In the genomic region with DNA sequence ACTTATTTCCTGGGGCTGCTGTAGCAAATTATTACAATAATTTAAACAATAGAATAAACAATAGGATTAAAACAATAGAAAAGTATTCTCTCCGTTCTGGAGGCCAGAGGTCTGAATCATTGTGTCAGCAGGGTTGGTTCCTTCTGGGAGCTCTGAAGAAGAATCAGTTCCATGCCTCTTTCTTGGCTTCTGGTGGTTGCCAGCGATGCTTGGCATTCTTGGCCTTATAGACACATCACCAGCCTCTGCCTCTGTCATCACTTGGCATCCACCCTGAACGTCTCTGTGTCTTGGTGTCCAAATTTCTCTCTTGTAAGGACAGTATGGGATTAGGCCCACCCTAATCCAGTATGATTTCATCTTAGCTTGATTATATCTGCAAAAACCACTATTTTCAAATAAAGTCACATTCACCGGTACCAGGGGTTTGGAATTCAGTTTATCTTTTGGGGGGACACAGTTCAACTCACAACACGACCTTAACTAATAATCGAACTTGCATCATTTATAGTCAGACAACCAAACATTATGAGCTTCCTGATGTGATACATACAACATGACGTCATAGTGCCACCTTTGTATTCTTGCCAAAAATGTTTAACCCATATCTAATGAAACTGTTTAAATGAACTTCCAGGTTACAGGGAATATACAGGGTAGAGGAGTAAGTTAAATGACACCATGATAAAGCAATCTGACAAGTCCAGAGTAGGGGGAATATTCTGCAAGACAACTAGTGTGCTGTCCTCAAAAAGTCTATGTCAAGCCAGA, we compare ENCODE assay signal across 2 cellular contexts.
TF ChIP-seq lines count a peak whose summit lies in the region.

No MANE protein-coding gene starts in this region.

TF ChIP-seq in IMR-90, 13 proteins besides CTCF, POLR2A, EP300 and RAD21:
- TF ChIP-seq CHD1 (IDR thresholded peaks at IDR 0.05; ENCODE audit: low read depth, low read length) (no peak), CEBPB (IDR thresholded peaks at IDR 0.05; ENCODE audit: low read depth, low read length) (peak; percentile 28; the same call in 1 of the 2 replicates), MAZ (IDR thresholded peaks at IDR 0.05; ENCODE audit: borderline replicate concordance, low read depth, low read length) (no peak)

TF ChIP-seq in GM12878, 131 proteins besides CTCF, POLR2A, EP300 and RAD21:
- TF ChIP-seq ESRRA (IDR thresholded peaks at IDR 0.05; ENCODE audit: low read length) (no peak), ZBED1 (IDR thresholded peaks at IDR 0.05; ENCODE audit: borderline replicate concordance) (no peak), ZNF274 (IDR thresholded peaks at IDR 0.05; ENCODE audit: insufficient read depth, insufficient read length) (no peak), STAT1 (conservative IDR thresholded peaks at IDR 0.05) (no peak), ATF7 (IDR thresholded peaks at IDR 0.05; ENCODE audit: low read depth) (peak; percentile 36; the same call in 1 of the 2 replicates)
